In genomic region chr3:75180945-75181298, GRCh38 we compare ENCODE assay signal across 28 cellular contexts.
"Had no signal": no experiment of that assay in that cellular context is flagged by ENCODE, and none has a peak within 500 bp of the region (broad histone marks: within the 10 kb centered on the region; RNA-seq: fewer than 3 reads in every experiment).

No MANE protein-coding gene starts in this region.

- H3K4me1 Mint-ChIP-seq: activated B cell treated with CpG ODN at 0.5 μM for 24 hours; activated CD4-positive, alpha-beta memory T cell treated with anti-CD3 and anti-CD28 coated beads, Interleukin-2, amount 10 ng/mL, durations not matched to agents 7 days and 5 days; activated naive CD8-positive, alpha-beta T cell treated with anti-CD3 and anti-CD28 coated beads, Interleukin-2, amount 10 ng/mL, durations not matched to agents 7 days and 5 days; central memory CD8-positive, alpha-beta T cell; stimulated activated effector memory CD8-positive, alpha-beta T cell treated with anti-CD3 and anti-CD28 coated beads, Interleukin-12 subunit alpha, Interleukin-12 subunit beta, amount 100 ng/mL, for 72 hours had no signal

- H3K27ac Mint-ChIP-seq: activated B cell treated with CpG ODN at 0.5 μM for 24 hours; activated CD4-positive, alpha-beta memory T cell treated with anti-CD3 and anti-CD28 coated beads, Interleukin-2, amount 10 ng/mL, durations not matched to agents 7 days and 5 days; activated naive CD8-positive, alpha-beta T cell treated with anti-CD3 and anti-CD28 coated beads, Interleukin-2, amount 10 ng/mL, durations not matched to agents 7 days and 5 days; activated T-helper 2 cell treated with anti-CD3 and anti-CD28 coated beads, Interferon-gamma antibody, Interleukin-2, Interleukin-4, amounts not matched to agents 10 μg/mL and 5 μg/mL and 100 μg/mL, durations not matched to agents 14 hours and 24 hours and 36 hours; brain; endodermal cell; natural killer cell treated with Interleukin-12 subunit alpha and Interleukin-12 subunit beta and Interleukin-15 and Interleukin-18, amount 100 ng/mL, for 72 hours; stimulated activated effector memory CD8-positive, alpha-beta T cell treated with anti-CD3 and anti-CD28 coated beads, Interleukin-12 subunit alpha, Interleukin-12 subunit beta, amount 100 ng/mL, for 72 hours had no signal

- H3K36me3 ChIP-seq: colonic mucosa, lower lobe of right lung, neutrophil, right lobe of liver, stomach, upper lobe of left lung had no signal

- H3K4me3 Mint-ChIP-seq: activated B cell treated with CpG ODN at 0.5 μM for 24 hours; activated CD4-positive, alpha-beta memory T cell treated with anti-CD3 and anti-CD28 coated beads, Interleukin-2, amount 10 ng/mL, durations not matched to agents 7 days and 5 days; activated naive CD8-positive, alpha-beta T cell treated with anti-CD3 and anti-CD28 coated beads, Interleukin-2, amount 10 ng/mL, durations not matched to agents 7 days and 5 days; brain; central memory CD8-positive, alpha-beta T cell; endodermal cell; natural killer cell treated with Interleukin-12 subunit alpha and Interleukin-12 subunit beta and Interleukin-15 and Interleukin-18, amount 100 ng/mL, for 72 hours; stimulated activated effector memory CD8-positive, alpha-beta T cell treated with anti-CD3 and anti-CD28 coated beads, Interleukin-12 subunit alpha, Interleukin-12 subunit beta, amount 100 ng/mL, for 72 hours had no signal

- H3K4me2 ChIP-seq: smooth muscle cell had no signal

- ATAC-seq: foreskin keratinocyte; left cardiac atrium; lower lobe of right lung; natural killer cell treated with Interleukin-12 subunit alpha and Interleukin-12 subunit beta and Interleukin-15 and Interleukin-18, amount 100 ng/mL, for 72 hours; right lobe of liver had no signal

- H3K9ac ChIP-seq: parathyroid adenoma had no signal

- H3K4me1 ChIP-seq: colonic mucosa, foreskin keratinocyte, lower lobe of right lung, parathyroid adenoma, right lobe of liver, stomach, testis, upper lobe of left lung had no signal

- H3K27ac ChIP-seq: colonic mucosa, epithelial cell of prostate, foreskin keratinocyte, lower lobe of right lung, neutrophil, parathyroid adenoma, right lobe of liver, stomach, testis, upper lobe of left lung had no signal

- H3K27me3 Mint-ChIP-seq: activated B cell treated with CpG ODN at 0.5 μM for 24 hours; activated CD4-positive, alpha-beta memory T cell treated with anti-CD3 and anti-CD28 coated beads, Interleukin-2, amount 10 ng/mL, durations not matched to agents 7 days and 5 days; activated naive CD8-positive, alpha-beta T cell treated with anti-CD3 and anti-CD28 coated beads, Interleukin-2, amount 10 ng/mL, durations not matched to agents 7 days and 5 days; brain; central memory CD8-positive, alpha-beta T cell; natural killer cell treated with Interleukin-12 subunit alpha and Interleukin-12 subunit beta and Interleukin-15 and Interleukin-18, amount 100 ng/mL, for 72 hours had no signal

- H3K4me3 ChIP-seq: colonic mucosa, lower lobe of right lung, right lobe of liver, smooth muscle cell, stomach, testis, upper lobe of left lung had no signal

- H3K9me3 ChIP-seq: colonic mucosa, lower lobe of right lung, neutrophil, right lobe of liver, stomach, testis, upper lobe of left lung had no signal

- H3K36me3 Mint-ChIP-seq: activated naive CD8-positive, alpha-beta T cell treated with anti-CD3 and anti-CD28 coated beads, Interleukin-2, amount 10 ng/mL, durations not matched to agents 7 days and 5 days; brain; natural killer cell treated with Interleukin-12 subunit alpha and Interleukin-12 subunit beta and Interleukin-15 and Interleukin-18, amount 100 ng/mL, for 72 hours; stimulated activated effector memory CD8-positive, alpha-beta T cell treated with anti-CD3 and anti-CD28 coated beads, Interleukin-12 subunit alpha, Interleukin-12 subunit beta, amount 100 ng/mL, for 72 hours had no signal

- DNase-seq: activated B cell treated with CpG ODN at 0.5 μM for 24 hours; activated CD4-positive, alpha-beta memory T cell treated with anti-CD3 and anti-CD28 coated beads, Interleukin-2, amount 10 ng/mL, durations not matched to agents 7 days and 5 days; activated CD4-positive, alpha-beta T cell treated with anti-CD3 and anti-CD28 coated beads for 4 hours; activated naive CD4-positive, alpha-beta T cell treated with Interleukin-2 at 50 U/mL for 16 hours; activated naive CD8-positive, alpha-beta T cell treated with anti-CD3 and anti-CD28 coated beads, Interleukin-2, amount 10 ng/mL, durations not matched to agents 7 days and 5 days; activated T-cell treated with anti-CD3 and anti-CD28 coated beads, Interleukin-2, amount 50 U/mL, for 1 hour; amygdala; colonic mucosa; endodermal cell; foreskin keratinocyte; glutamatergic neuron; hippocampal formation; left cardiac atrium; lower lobe of right lung; right lobe of liver; stimulated activated CD4-positive, alpha-beta T cell treated with anti-CD3 and anti-CD28 coated beads, Interleukin-4, amount 100 ng/mL, for 24 hours; stomach; testis; upper lobe of left lung had no signal

- H3K27me3 ChIP-seq: colonic mucosa, foreskin keratinocyte, neutrophil, right lobe of liver, stomach, testis, upper lobe of left lung had no signal

- H3K9me3 Mint-ChIP-seq: activated B cell treated with CpG ODN at 0.5 μM for 24 hours; activated CD4-positive, alpha-beta memory T cell treated with anti-CD3 and anti-CD28 coated beads, Interleukin-2, amount 10 ng/mL, durations not matched to agents 7 days and 5 days; activated naive CD8-positive, alpha-beta T cell treated with anti-CD3 and anti-CD28 coated beads, Interleukin-2, amount 10 ng/mL, durations not matched to agents 7 days and 5 days; activated T-helper 2 cell treated with anti-CD3 and anti-CD28 coated beads, Interferon-gamma antibody, Interleukin-2, Interleukin-4, amounts not matched to agents 10 μg/mL and 5 μg/mL and 100 μg/mL, durations not matched to agents 14 hours and 24 hours and 36 hours; brain; central memory CD8-positive, alpha-beta T cell; endodermal cell had no signal
